Comparison of ENCODE assay signal across 1 cellular context in the genomic region with DNA sequence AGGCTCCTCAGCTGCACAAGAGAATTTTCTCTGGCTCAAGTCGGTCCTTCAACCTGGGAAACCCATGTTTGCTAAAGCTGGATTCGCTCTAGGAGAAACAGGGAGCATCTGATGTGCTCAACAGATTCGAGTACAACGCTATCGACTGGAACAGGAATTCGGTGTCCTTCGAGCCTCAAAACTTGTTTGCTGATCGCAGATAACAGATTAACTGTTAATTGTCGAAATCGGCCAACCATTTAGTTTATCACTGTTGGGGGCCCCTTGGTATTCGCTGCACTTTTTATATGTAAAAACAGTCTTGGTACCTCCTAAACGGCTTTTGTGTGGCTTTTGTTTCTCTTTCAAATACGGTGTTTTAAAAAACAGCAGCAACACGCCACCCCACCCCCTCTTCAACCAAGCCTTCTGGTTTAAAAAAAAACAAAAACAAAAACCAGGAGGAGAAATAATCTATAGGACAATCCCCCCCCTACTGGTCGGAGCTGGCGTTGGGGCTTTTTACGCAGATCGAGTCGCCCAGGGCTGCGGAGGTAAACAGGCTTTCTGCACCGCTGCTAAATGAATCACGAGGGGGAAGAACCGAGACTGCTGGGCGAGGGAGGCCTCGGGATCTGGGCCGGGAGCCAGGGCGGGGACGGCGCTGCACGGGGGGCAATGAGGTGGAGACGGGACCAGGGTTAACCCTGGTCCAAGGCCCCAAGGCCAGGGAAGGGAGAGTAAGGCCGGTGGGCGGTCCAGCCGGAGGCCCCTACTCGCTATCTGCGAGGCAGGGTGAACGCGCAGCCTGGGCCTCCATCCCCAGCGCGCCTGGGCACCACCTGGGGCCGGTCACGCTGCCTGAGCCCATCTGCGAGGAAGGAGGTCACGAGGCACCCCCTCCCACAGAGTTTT.
TF ChIP-seq lines count a peak whose summit lies in the region.

No MANE protein-coding gene starts in this region.

TF ChIP-seq in HepG2, 621 proteins besides CTCF, POLR2A, EP300 and RAD21 (continued from another document and continues in another):
- TF ChIP-seq, protein P1, sequence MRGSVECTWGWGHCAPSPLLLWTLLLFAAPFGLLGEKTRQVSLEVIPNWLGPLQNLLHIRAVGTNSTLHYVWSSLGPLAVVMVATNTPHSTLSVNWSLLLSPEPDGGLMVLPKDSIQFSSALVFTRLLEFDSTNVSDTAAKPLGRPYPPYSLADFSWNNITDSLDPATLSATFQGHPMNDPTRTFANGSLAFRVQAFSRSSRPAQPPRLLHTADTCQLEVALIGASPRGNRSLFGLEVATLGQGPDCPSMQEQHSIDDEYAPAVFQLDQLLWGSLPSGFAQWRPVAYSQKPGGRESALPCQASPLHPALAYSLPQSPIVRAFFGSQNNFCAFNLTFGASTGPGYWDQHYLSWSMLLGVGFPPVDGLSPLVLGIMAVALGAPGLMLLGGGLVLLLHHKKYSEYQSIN (CRISPR knock-in tag; IDR thresholded peaks at IDR 0.05; ENCODE audit: borderline replicate concordance) = no peak
- TF ChIP-seq, protein P2, sequence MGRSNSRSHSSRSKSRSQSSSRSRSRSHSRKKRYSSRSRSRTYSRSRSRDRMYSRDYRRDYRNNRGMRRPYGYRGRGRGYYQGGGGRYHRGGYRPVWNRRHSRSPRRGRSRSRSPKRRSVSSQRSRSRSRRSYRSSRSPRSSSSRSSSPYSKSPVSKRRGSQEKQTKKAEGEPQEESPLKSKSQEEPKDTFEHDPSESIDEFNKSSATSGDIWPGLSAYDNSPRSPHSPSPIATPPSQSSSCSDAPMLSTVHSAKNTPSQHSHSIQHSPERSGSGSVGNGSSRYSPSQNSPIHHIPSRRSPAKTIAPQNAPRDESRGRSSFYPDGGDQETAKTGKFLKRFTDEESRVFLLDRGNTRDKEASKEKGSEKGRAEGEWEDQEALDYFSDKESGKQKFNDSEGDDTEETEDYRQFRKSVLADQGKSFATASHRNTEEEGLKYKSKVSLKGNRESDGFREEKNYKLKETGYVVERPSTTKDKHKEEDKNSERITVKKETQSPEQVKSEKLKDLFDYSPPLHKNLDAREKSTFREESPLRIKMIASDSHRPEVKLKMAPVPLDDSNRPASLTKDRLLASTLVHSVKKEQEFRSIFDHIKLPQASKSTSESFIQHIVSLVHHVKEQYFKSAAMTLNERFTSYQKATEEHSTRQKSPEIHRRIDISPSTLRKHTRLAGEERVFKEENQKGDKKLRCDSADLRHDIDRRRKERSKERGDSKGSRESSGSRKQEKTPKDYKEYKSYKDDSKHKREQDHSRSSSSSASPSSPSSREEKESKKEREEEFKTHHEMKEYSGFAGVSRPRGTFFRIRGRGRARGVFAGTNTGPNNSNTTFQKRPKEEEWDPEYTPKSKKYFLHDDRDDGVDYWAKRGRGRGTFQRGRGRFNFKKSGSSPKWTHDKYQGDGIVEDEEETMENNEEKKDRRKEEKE (IDR thresholded peaks at IDR 0.05) = no peak
- TF ChIP-seq, protein P3, sequence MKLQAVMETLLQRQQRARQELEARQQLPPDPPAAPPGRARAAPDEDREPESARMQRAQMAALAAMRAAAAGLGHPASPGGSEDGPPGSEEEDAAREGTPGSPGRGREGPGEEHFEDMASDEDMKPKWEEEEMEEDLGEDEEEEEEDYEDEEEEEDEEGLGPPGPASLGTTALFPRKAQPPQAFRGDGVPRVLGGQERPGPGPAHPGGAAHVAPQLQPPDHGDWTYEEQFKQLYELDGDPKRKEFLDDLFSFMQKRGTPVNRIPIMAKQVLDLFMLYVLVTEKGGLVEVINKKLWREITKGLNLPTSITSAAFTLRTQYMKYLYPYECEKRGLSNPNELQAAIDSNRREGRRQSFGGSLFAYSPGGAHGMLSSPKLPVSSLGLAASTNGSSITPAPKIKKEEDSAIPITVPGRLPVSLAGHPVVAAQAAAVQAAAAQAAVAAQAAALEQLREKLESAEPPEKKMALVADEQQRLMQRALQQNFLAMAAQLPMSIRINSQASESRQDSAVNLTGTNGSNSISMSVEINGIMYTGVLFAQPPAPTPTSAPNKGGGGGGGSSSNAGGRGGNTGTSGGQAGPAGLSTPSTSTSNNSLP (IDR thresholded peaks at IDR 0.05; ENCODE audit: low read depth, low read length) = no peak
- TF ChIP-seq FOXO1 (CRISPR knock-in tag; IDR thresholded peaks at IDR 0.05) (peak; percentile 67; the same call in 1 of the 2 replicates), STAG1 (CRISPR knock-in tag; IDR thresholded peaks at IDR 0.05) (peak; percentile 43; the same call in 1 of the 2 replicates), TBL1XR1 (IDR thresholded peaks at IDR 0.05; ENCODE audit: borderline replicate concordance, low read length, partially characterized antibody) (no peak), JUNB (CRISPR knock-in tag; IDR thresholded peaks at IDR 0.05; ENCODE audit: borderline replicate concordance) (no peak), ZNF792 (CRISPR knock-in tag; IDR thresholded peaks at IDR 0.05) (no peak), SALL1 (CRISPR knock-in tag; IDR thresholded peaks at IDR 0.05) (peak; percentile 53), ZNF83 (CRISPR knock-in tag; IDR thresholded peaks at IDR 0.05; ENCODE audit: borderline replicate concordance) (no peak), ZSCAN20 (CRISPR knock-in tag; IDR thresholded peaks at IDR 0.05; ENCODE audit: borderline replicate concordance) (no peak), ZNF839 (CRISPR knock-in tag; IDR thresholded peaks at IDR 0.05; ENCODE audit: borderline replicate concordance) (no peak), ZNF672 (CRISPR knock-in tag; IDR thresholded peaks at IDR 0.05) (no peak), ZNF740 (CRISPR knock-in tag; IDR thresholded peaks at IDR 0.05) (no peak), TCF7 (IDR thresholded peaks at IDR 0.05; ENCODE audit: low read depth) (no peak), ZNF292 (CRISPR knock-in tag; IDR thresholded peaks at IDR 0.05; ENCODE audit: borderline replicate concordance, low read depth) (no peak), FOXP1 (IDR thresholded peaks at IDR 0.05) (no peak), FOXP1 (CRISPR knock-in tag; IDR thresholded peaks at IDR 0.05) (peak; percentile 30), TCF7L2 (IDR thresholded peaks at IDR 0.05; ENCODE audit: low read depth, low read length) (no peak), HOXA3 (CRISPR knock-in tag; IDR thresholded peaks at IDR 0.05) (peak; percentile 70), CHD2 (IDR thresholded peaks at IDR 0.05; ENCODE audit: low read depth, low read length) (no peak)
- TF ChIP-seq, protein P4, sequence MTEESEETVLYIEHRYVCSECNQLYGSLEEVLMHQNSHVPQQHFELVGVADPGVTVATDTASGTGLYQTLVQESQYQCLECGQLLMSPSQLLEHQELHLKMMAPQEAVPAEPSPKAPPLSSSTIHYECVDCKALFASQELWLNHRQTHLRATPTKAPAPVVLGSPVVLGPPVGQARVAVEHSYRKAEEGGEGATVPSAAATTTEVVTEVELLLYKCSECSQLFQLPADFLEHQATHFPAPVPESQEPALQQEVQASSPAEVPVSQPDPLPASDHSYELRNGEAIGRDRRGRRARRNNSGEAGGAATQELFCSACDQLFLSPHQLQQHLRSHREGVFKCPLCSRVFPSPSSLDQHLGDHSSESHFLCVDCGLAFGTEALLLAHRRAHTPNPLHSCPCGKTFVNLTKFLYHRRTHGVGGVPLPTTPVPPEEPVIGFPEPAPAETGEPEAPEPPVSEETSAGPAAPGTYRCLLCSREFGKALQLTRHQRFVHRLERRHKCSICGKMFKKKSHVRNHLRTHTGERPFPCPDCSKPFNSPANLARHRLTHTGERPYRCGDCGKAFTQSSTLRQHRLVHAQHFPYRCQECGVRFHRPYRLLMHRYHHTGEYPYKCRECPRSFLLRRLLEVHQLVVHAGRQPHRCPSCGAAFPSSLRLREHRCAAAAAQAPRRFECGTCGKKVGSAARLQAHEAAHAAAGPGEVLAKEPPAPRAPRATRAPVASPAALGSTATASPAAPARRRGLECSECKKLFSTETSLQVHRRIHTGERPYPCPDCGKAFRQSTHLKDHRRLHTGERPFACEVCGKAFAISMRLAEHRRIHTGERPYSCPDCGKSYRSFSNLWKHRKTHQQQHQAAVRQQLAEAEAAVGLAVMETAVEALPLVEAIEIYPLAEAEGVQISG (CRISPR knock-in tag; IDR thresholded peaks at IDR 0.05) = peak; percentile 42
- TF ChIP-seq, protein P5, sequence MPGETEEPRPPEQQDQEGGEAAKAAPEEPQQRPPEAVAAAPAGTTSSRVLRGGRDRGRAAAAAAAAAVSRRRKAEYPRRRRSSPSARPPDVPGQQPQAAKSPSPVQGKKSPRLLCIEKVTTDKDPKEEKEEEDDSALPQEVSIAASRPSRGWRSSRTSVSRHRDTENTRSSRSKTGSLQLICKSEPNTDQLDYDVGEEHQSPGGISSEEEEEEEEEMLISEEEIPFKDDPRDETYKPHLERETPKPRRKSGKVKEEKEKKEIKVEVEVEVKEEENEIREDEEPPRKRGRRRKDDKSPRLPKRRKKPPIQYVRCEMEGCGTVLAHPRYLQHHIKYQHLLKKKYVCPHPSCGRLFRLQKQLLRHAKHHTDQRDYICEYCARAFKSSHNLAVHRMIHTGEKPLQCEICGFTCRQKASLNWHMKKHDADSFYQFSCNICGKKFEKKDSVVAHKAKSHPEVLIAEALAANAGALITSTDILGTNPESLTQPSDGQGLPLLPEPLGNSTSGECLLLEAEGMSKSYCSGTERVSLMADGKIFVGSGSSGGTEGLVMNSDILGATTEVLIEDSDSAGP (CRISPR knock-in tag; IDR thresholded peaks at IDR 0.05; ENCODE audit: borderline replicate concordance) = peak; percentile 43; the same call in 1 of the 2 replicates
- TF ChIP-seq, protein P6, sequence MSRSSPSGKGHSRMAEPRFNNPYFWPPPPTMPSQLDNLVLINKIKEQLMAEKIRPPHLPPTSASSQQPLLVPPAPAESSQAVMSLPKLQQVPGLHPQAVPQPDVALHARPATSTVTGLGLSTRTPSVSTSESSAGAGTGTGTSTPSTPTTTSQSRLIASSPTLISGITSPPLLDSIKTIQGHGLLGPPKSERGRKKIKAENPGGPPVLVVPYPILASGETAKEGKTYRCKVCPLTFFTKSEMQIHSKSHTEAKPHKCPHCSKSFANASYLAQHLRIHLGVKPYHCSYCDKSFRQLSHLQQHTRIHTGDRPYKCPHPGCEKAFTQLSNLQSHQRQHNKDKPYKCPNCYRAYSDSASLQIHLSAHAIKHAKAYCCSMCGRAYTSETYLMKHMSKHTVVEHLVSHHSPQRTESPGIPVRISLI (CRISPR knock-in tag; IDR thresholded peaks at IDR 0.05; ENCODE audit: borderline replicate concordance) = no peak
- TF ChIP-seq, protein P7, sequence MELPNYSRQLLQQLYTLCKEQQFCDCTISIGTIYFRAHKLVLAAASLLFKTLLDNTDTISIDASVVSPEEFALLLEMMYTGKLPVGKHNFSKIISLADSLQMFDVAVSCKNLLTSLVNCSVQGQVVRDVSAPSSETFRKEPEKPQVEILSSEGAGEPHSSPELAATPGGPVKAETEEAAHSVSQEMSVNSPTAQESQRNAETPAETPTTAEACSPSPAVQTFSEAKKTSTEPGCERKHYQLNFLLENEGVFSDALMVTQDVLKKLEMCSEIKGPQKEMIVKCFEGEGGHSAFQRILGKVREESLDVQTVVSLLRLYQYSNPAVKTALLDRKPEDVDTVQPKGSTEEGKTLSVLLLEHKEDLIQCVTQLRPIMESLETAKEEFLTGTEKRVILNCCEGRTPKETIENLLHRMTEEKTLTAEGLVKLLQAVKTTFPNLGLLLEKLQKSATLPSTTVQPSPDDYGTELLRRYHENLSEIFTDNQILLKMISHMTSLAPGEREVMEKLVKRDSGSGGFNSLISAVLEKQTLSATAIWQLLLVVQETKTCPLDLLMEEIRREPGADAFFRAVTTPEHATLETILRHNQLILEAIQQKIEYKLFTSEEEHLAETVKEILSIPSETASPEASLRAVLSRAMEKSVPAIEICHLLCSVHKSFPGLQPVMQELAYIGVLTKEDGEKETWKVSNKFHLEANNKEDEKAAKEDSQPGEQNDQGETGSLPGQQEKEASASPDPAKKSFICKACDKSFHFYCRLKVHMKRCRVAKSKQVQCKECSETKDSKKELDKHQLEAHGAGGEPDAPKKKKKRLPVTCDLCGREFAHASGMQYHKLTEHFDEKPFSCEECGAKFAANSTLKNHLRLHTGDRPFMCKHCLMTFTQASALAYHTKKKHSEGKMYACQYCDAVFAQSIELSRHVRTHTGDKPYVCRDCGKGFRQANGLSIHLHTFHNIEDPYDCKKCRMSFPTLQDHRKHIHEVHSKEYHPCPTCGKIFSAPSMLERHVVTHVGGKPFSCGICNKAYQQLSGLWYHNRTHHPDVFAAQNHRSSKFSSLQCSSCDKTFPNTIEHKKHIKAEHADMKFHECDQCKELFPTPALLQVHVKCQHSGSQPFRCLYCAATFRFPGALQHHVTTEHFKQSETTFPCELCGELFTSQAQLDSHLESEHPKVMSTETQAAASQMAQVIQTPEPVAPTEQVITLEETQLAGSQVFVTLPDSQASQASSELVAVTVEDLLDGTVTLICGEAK (IDR thresholded peaks at IDR 0.05) = no peak
- TF ChIP-seq, protein P7 (CRISPR knock-in tag; IDR thresholded peaks at IDR 0.05) = no peak; the same call in 1 of the 2 replicates
